ENCODE assay signal across 15 cellular contexts in the genomic region with DNA sequence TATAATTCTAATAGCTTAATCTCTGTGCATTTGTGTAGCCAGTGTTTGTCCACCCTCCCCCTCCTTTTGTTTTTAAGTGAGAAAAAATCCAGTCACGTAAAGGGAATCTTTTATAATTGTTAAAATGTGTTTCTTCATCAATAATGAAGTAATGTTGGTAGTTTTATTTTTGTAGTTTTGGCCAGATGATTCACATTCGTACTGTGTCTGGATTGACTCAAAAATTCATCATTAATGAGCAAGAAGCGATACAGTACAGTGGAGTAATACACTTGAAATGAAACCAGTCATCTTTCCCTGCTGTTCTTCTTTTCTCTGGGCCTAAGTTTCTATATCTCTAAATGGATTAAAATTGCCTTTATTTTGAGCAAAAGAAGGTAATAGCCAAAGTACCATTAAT.
A peak's percentile ranks its signal among the peaks of the same experiment; 100 is the strongest.
DNase-seq lines count a peak whose midpoint lies in the region; ATAC-seq, FAIRE-seq and TF ChIP-seq lines count a peak whose summit lies in the region.
"Had no signal": no experiment of that assay in that cellular context is flagged by ENCODE, and none has a peak within 500 bp of the region (broad histone marks: within the 10 kb centered on the region; RNA-seq: fewer than 3 reads in every experiment).

No MANE protein-coding gene starts in this region.

- no peaks in the 10 kb centered on the region for H3K79me2 ChIP-seq in GM12878 (ENCODE audit: control insufficient read depth, insufficient read depth, low read length)

- no peaks in the 10 kb centered on the region for H3K27me3 ChIP-seq in GM12878 (replicated peaks in 1 of 2; ENCODE audit: control insufficient read depth in 2 of 2, insufficient read depth in 2 of 2, low read length in 1 of 2)

- no peak for TF ChIP-seq CTCF in GM12878 (IDR thresholded peaks at IDR 0.05 in 2 of 3, conservative IDR thresholded peaks at IDR 0.05 in 1 of 3; ENCODE audit: control insufficient read depth in 2 of 3, extremely low read depth in 1 of 3, insufficient read depth in 1 of 3, low read depth in 3 of 3, low read length in 3 of 3)
- TF ChIP-seq CTCF in foreskin fibroblast (IDR thresholded peaks at IDR 0.05; ENCODE audit: low read depth, low read length) = no peak
- TF ChIP-seq CTCF in coronary artery (IDR thresholded peaks at IDR 0.05) = no peak

- SMC1A ChIA-PET in GM12878 (lab: Charles Lee; ENCODE audit: uncharacterized antibody, unreplicated experiment) = interaction anchor here (0.6 kb wide), 1 partner anchor 1247 kb away, joined by 3 read pairs; no protein-coding TSS in a partner anchor

- WGBS in GM12878 (ENCODE audit: insufficient coverage, insufficient replicate concordance, low lambda C conversion rate, missing lambda C conversion rate) = 21% methylated on average over 3 of the region's 3 CpGs

- CTCF ChIA-PET in GM12878 (lab: Yijun Ruan, JAX) = no interaction called here

- intact Hi-C loops in GM12878 (cut with micrococcal nuclease; ENCODE audit: unreplicated experiment) = no loop called here

- RAD21 ChIA-PET in GM12878 (lab: Charles Lee; ENCODE audit: unreplicated experiment) = no interaction called here

- no peak for TF ChIP-seq POLR2A in GM12878 (IDR thresholded peaks at IDR 0.05; ENCODE audit: low read depth, low read length)

- in situ Hi-C loops in GM12878 (cut with MboI) = no loop called here

- H3K27ac ChIP-seq in GM12878 (ENCODE audit: control insufficient read depth, insufficient read depth) (no peak overlapping the region), coronary artery (no peak overlapping the region)
- H3K27ac ChIP-seq: left ventricle myocardium inferior had no signal

- no peak for TF ChIP-seq EP300 in GM12878 (IDR thresholded peaks at IDR 0.05; ENCODE audit: borderline replicate concordance in 1 of 2, control insufficient read depth in 1 of 2, low read depth in 2 of 2, low read length in 2 of 2)

- H3K4me1 ChIP-seq in GM12878 (ENCODE audit: control insufficient read depth, insufficient read depth, low read length) = 0 out of 2 replicates have a peak, but pooled peaks cover 3% of the 10 kb centered on the region
- H3K4me1 ChIP-seq: left ventricle myocardium inferior had no signal

- no peaks in the 10 kb centered on the region for H4K20me1 ChIP-seq in GM12878 (ENCODE audit: control insufficient read depth, insufficient read depth)

- DNase-seq in HCEC 1CT (peak; percentile 79), GM12878 (ENCODE audit: low read depth, low spot score) (no peak), foreskin fibroblast (peak; percentile 67 to 83), coronary artery (ENCODE audit: low spot score) (no peak)
- no peak for DNase-seq in stimulated activated CD4-positive, alpha-beta T cell treated with anti-CD3 and anti-CD28 coated beads, Interleukin-4, amount 100 ng/mL, for 4 hours
- no peak for DNase-seq in stimulated activated effector memory CD8-positive, alpha-beta T cell treated with anti-CD3 and anti-CD28 coated beads, Interleukin-12 subunit alpha, Interleukin-12 subunit beta, amount 100 ng/mL, for 72 hours (ENCODE audit: low spot score in 2 of 2)
- DNase-seq: activated CD4-positive, alpha-beta T cell treated with anti-CD3 and anti-CD28 coated beads, Interleukin-2, amount 10 ng/mL, durations not matched to agents 7 days and 5 days; activated naive CD8-positive, alpha-beta T cell treated with anti-CD3 and anti-CD28 coated beads for 36 hours; activated T-cell treated with anti-CD3 and anti-CD28 coated beads, Interleukin-2, amount 50 U/mL, for 24 hours; CD4-positive, CD25-positive, alpha-beta regulatory T cell; DMS79; left ventricle myocardium inferior; NCI-H1694 treated with DMSO at 0.1 percent for 48 hours had no signal

- ATAC-seq in GM12878 (0 out of 3 replicates have a peak, but pooled peaks have one; percentile 20), GM21619 (IDR thresholded peaks at IDR 0.05; ENCODE audit: unreplicated experiment) (no peak)
- ATAC-seq in stimulated activated effector memory CD8-positive, alpha-beta T cell treated with anti-CD3 and anti-CD28 coated beads, Interleukin-12 subunit alpha, Interleukin-12 subunit beta, amount 100 ng/mL, for 72 hours = no peak

- TF ChIP-seq RAD21 in GM12878 (IDR thresholded peaks at IDR 0.05; ENCODE audit: insufficient read depth, low read depth, low read length) = no peak

- no peak for FAIRE-seq in GM12878 (lab: Jason Lieb, UNC)
- FAIRE-seq: endothelial cell of umbilical vein had no signal

- H3K36me3 ChIP-seq in GM12878 (ENCODE audit: control insufficient read depth in 2 of 2, insufficient read depth in 2 of 2, low read length in 1 of 2) = no peaks in the 10 kb centered on the region
- H3K36me3 ChIP-seq: left ventricle myocardium inferior had no signal

- H3K4me1 Mint-ChIP-seq in stimulated activated effector memory CD8-positive, alpha-beta T cell treated with anti-CD3 and anti-CD28 coated beads, Interleukin-12 subunit alpha, Interleukin-12 subunit beta, amount 100 ng/mL, for 72 hours = no peaks in the 10 kb centered on the region
- H3K4me1 Mint-ChIP-seq: activated CD4-positive, alpha-beta T cell treated with anti-CD3 and anti-CD28 coated beads, Interleukin-2, amount 10 ng/mL, durations not matched to agents 7 days and 5 days; activated naive CD8-positive, alpha-beta T cell treated with anti-CD3 and anti-CD28 coated beads for 36 hours; CD4-positive, CD25-positive, alpha-beta regulatory T cell had no signal

- no TSS peak for BruUV-seq in GM12878 (replicated peaks; lab: Mats Ljungman, UMichigan)

- no peak overlapping the region for H3K4me2 ChIP-seq in GM12878 (ENCODE audit: control insufficient read depth, insufficient read depth)

- POLR2A ChIA-PET in GM12878 (lab: Charles Lee) = interaction anchor here (0.5 kb wide), 1 partner anchor 18 kb away, joined by 3 read pairs; no protein-coding TSS in a partner anchor

- no peak overlapping the region for H3K4me3 Mint-ChIP-seq in stimulated activated effector memory CD8-positive, alpha-beta T cell treated with anti-CD3 and anti-CD28 coated beads, Interleukin-12 subunit alpha, Interleukin-12 subunit beta, amount 100 ng/mL, for 72 hours
- H3K4me3 Mint-ChIP-seq: activated CD4-positive, alpha-beta T cell treated with anti-CD3 and anti-CD28 coated beads, Interleukin-2, amount 10 ng/mL, durations not matched to agents 7 days and 5 days; activated naive CD8-positive, alpha-beta T cell treated with anti-CD3 and anti-CD28 coated beads for 36 hours; activated T-cell treated with anti-CD3 and anti-CD28 coated beads, Interleukin-2, amount 50 U/mL, for 24 hours; CD4-positive, CD25-positive, alpha-beta regulatory T cell had no signal

- no peaks in the 10 kb centered on the region for H3K36me3 Mint-ChIP-seq in stimulated activated effector memory CD8-positive, alpha-beta T cell treated with anti-CD3 and anti-CD28 coated beads, Interleukin-12 subunit alpha, Interleukin-12 subunit beta, amount 100 ng/mL, for 72 hours
- H3K36me3 Mint-ChIP-seq: activated naive CD8-positive, alpha-beta T cell treated with anti-CD3 and anti-CD28 coated beads for 36 hours; CD4-positive, CD25-positive, alpha-beta regulatory T cell had no signal

- no peaks in the 10 kb centered on the region for H3K9me3 Mint-ChIP-seq in stimulated activated effector memory CD8-positive, alpha-beta T cell treated with anti-CD3 and anti-CD28 coated beads, Interleukin-12 subunit alpha, Interleukin-12 subunit beta, amount 100 ng/mL, for 72 hours
- H3K9me3 Mint-ChIP-seq: activated CD4-positive, alpha-beta T cell treated with anti-CD3 and anti-CD28 coated beads, Interleukin-2, amount 10 ng/mL, durations not matched to agents 7 days and 5 days; activated naive CD8-positive, alpha-beta T cell treated with anti-CD3 and anti-CD28 coated beads for 36 hours; activated T-cell treated with anti-CD3 and anti-CD28 coated beads, Interleukin-2, amount 50 U/mL, for 24 hours had no signal

- H3K9me3 ChIP-seq in GM12878 (replicated peaks; ENCODE audit: control insufficient read depth, insufficient read depth, low read length) = no peaks in the 10 kb centered on the region
- H3K9me3 ChIP-seq: left ventricle myocardium inferior had no signal

- H3K4me3 ChIP-seq in GM12878 (no peak overlapping the region), foreskin fibroblast (ENCODE audit: low read depth in 1 of 2, low read length in 2 of 2) (peak overlapping the region in 1 of 2 donors; percentile 28), coronary artery (no peak overlapping the region)
- H3K4me3 ChIP-seq: left ventricle myocardium inferior had no signal

- H3K9ac ChIP-seq in GM12878 (ENCODE audit: control insufficient read depth, insufficient read depth, low read length) = no peak overlapping the region

- no peak overlapping the region for H2AFZ ChIP-seq in GM12878 (ENCODE audit: control insufficient read depth, low read depth, low read length)

- H3K27ac Mint-ChIP-seq in stimulated activated effector memory CD8-positive, alpha-beta T cell treated with anti-CD3 and anti-CD28 coated beads, Interleukin-12 subunit alpha, Interleukin-12 subunit beta, amount 100 ng/mL, for 72 hours = no peak overlapping the region
- H3K27ac Mint-ChIP-seq: activated CD4-positive, alpha-beta T cell treated with anti-CD3 and anti-CD28 coated beads, Interleukin-2, amount 10 ng/mL, durations not matched to agents 7 days and 5 days; activated naive CD8-positive, alpha-beta T cell treated with anti-CD3 and anti-CD28 coated beads for 36 hours; activated T-cell treated with anti-CD3 and anti-CD28 coated beads, Interleukin-2, amount 50 U/mL, for 24 hours; CD4-positive, CD25-positive, alpha-beta regulatory T cell had no signal

TF ChIP-seq in GM12878, 131 proteins besides CTCF, POLR2A, EP300 and RAD21:
- TF ChIP-seq FOXM1 (IDR thresholded peaks at IDR 0.05; ENCODE audit: low read depth, low read length) (peak; percentile 27; the same call in 1 of the 2 replicates), IRF4 (IDR thresholded peaks at IDR 0.05; ENCODE audit: low read depth, low read length) (no peak), NFIC (IDR thresholded peaks at IDR 0.05; ENCODE audit: low read depth, low read length) (peak; percentile 58; the same call in 1 of the 2 replicates)

Comparison
In these comparisons a context has a peak if more than half of its experiments do, and no peak if none do; other contexts are left out.
1. DNase-seq: peak in HCEC 1CT (single experiment) and foreskin fibroblast (2 of 2); none in GM12878 (single experiment), stimulated activated CD4-positive, alpha-beta T cell treated with anti-CD3 and anti-CD28 coated beads, Interleukin-4, amount 100 ng/mL, for 4 hours (0 of 2), stimulated activated effector memory CD8-positive, alpha-beta T cell treated with anti-CD3 and anti-CD28 coated beads, Interleukin-12 subunit alpha, Interleukin-12 subunit beta, amount 100 ng/mL, for 72 hours (0 of 2) and coronary artery (single experiment).